In the genomic region with DNA sequence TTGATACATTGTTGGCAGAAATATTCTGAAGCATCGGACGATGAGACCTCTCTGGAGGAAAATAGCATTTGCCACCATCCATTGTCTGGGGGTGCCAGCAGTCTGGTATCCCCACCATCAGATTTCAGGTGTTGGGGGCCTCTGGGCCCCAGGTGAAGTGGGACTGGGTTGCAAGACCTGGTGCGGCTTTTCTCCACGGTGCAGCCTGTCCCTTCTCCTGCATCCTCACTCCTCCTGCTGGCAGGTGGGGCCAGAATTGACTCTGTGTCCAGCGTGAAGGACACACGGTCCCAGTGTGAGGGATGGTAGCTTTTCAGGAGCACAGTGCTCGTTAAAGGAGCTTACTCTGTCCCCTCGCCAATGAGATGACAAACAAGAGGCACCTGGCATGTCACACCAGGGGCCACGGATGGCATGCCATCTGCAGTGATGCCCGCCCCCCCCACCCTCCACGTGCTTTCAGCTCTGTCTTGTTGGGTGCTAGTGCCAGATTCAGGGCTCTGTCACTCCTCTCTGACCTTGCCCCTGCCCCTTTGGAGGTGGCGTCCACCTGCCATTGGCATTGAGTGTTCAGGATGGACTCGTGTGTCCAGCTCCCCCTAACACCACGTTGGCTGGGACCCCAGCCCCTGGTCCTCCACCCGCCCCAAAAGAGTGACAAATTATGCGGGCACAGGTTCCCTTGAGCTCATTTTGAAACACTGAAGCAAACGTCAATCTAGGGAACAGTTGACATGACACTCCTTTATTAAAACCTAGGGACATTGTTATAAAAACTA, we compare ENCODE assay signal across 19 cellular contexts.
"Had no signal": no experiment of that assay in that cellular context is flagged by ENCODE, and none has a peak within 500 bp of the region (broad histone marks: within the 10 kb centered on the region; RNA-seq: fewer than 3 reads in every experiment).

No MANE protein-coding gene starts in this region.

- H3K27me3 ChIP-seq: upper lobe of left lung had no signal

- H3K4me3 ChIP-seq: lower lobe of right lung, thoracic aorta, upper lobe of left lung had no signal

- H3K9me3 ChIP-seq: lower lobe of right lung, thoracic aorta, upper lobe of left lung had no signal

- H3K27ac ChIP-seq: lower lobe of right lung, thoracic aorta, upper lobe of left lung had no signal

- DNase-seq: activated CD4-positive, alpha-beta T cell treated with anti-CD3 and anti-CD28 coated beads for 48 hours; activated CD4-positive, CD25-positive, alpha-beta regulatory T cell; activated CD8-positive, alpha-beta T cell treated with anti-CD3 and anti-CD28 coated beads, Interleukin-2, amount 10 ng/mL, durations not matched to agents 7 days and 5 days; activated effector memory CD4-positive, alpha-beta T cell treated with anti-CD3 and anti-CD28 coated beads, Interleukin-2, amount 50 U/mL, for 16 hours; activated naive CD4-positive, alpha-beta T cell treated with anti-CD3 and anti-CD28 coated beads, Interleukin-2, amount 10 ng/mL, durations not matched to agents 7 days and 5 days; activated T-cell treated with anti-CD3 and anti-CD28 coated beads, Interleukin-2, amount 50 U/mL, for 72 hours; anterior cingulate cortex; dermis blood vessel endothelial cell; effector CD8-positive, alpha-beta T cell; foreskin melanocyte; immature natural killer cell; lower lobe of right lung; mesendoderm; retina; stimulated activated CD4-positive, alpha-beta T cell treated with anti-CD3 and anti-CD28 coated beads, Interleukin-2, amount 100 ng/mL, for 48 hours; stimulated activated CD8-positive, alpha-beta memory T cell treated with anti-CD3 and anti-CD28 coated beads, Interleukin-4, amount 100 ng/mL, for 48 hours; stimulated activated naive B cell treated with anti-CD40 and anti-IgM and Interleukin-4, amounts not matched to agents 10 μg/mL and 1 μg/mL and 100 μg/mL, for 72 hours; upper lobe of left lung had no signal

- H3K4me1 ChIP-seq: lower lobe of right lung, upper lobe of left lung had no signal

- H3K36me3 ChIP-seq: lower lobe of right lung, thoracic aorta, upper lobe of left lung had no signal
